ENCODE assay signal across 1 cellular context in genomic region chr1:107750364-107750959, GRCh38.
A peak's percentile ranks its signal among the peaks of the same experiment; 100 is the strongest.
TF ChIP-seq lines count a peak whose summit lies in the region.

No MANE protein-coding gene starts in this region.

TF ChIP-seq in K562, 482 proteins besides CTCF, POLR2A, EP300 and RAD21 (continued from another document):
- TF ChIP-seq CEBPG (CRISPR knock-in tag; IDR thresholded peaks at IDR 0.05), result no peak
- TF ChIP-seq CEBPG (tag; conservative IDR thresholded peaks at IDR 0.05 in 1 of 2, IDR thresholded peaks at IDR 0.05 in 1 of 2), result peak; percentile 34 to 71; a peak in 2 of 4 replicates
- no peak for TF ChIP-seq CBFA2T2 (conservative IDR thresholded peaks at IDR 0.05)
- TF ChIP-seq SNAPC5 (CRISPR knock-in tag; IDR thresholded peaks at IDR 0.05), result no peak
- TF ChIP-seq DEAF1 (CRISPR knock-in tag; IDR thresholded peaks at IDR 0.05), result peak; percentile 52
- peak; percentile 23 for TF ChIP-seq CTCFL (IDR thresholded peaks at IDR 0.05; ENCODE audit: borderline replicate concordance, insufficient read depth, low read depth, low read length, poor library complexity, severe bottlenecking)
- no peak for TF ChIP-seq ZNF12 (CRISPR knock-in tag; IDR thresholded peaks at IDR 0.05)
- no peak for TF ChIP-seq CBX5 (IDR thresholded peaks at IDR 0.05; ENCODE audit: borderline replicate concordance, low read depth)
- no peak for TF ChIP-seq ETS1 (conservative IDR thresholded peaks at IDR 0.05; ENCODE audit: control insufficient read depth, low read depth, low read length)
- no peak for TF ChIP-seq MCM5 (IDR thresholded peaks at IDR 0.05; ENCODE audit: low read depth)
- TF ChIP-seq ZNF431 (CRISPR knock-in tag; IDR thresholded peaks at IDR 0.05), result no peak
- TF ChIP-seq RNF2 (IDR thresholded peaks at IDR 0.05), result no peak
- TF ChIP-seq MTA3 (IDR thresholded peaks at IDR 0.05; ENCODE audit: borderline replicate concordance), result no peak
- TF ChIP-seq RBM39 (optimal IDR thresholded peaks at IDR 0.05; ENCODE audit: low read depth, low read length), result no peak
- TF ChIP-seq HDGF (IDR thresholded peaks at IDR 0.05), result no peak
- 0 out of 2 replicates have a peak, but pooled peaks have one; percentile 20 for TF ChIP-seq KLF16 (IDR thresholded peaks at IDR 0.05)
- TF ChIP-seq CREB3 (tag; conservative IDR thresholded peaks at IDR 0.05; ENCODE audit: low read depth), result no peak
TF ChIP-seq in K562: peak in this region for 6.
